8 cellular contexts compared by ENCODE assay signal in the genomic region with DNA sequence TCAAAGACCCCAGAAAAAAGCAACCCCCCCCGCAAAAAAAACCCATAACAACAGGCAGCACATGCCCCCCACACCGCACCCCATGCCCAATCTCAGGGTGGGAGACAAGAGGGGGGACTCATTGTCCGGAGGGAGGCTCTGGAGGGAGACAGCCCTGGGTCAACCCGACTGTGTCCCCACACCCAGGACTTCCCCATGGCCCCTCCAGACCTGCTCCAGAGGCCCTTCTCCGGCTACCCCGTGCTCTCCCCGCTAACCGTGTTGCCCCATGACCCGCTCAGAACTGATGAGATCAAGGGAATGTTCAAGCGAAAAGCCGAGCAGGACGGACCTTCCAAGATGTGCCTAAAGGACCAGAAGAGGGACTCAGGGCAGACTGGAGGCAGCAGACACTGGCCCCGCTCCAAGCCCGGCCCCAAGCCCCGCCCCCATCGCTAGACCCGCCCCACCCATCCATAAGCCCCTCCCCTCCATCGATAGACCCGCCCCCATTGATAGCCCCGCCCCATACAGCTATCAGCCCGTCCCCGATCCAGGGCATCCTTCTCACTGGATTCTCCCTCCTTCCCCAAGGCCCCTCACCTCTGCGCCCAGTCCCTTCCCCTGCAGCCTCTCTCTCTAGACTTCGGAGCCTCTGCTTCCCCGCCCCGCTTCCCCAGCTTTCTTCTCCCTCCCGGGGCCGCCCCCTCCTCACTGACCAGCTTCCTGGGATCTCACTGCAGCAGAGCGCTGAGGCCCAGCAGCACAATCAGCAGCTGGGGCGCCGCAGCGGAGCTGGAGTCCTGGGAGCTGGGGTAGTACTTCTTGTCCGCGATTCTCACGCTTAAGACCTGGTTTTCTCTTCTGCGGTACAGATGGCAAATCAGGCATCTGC. TPM values are rescaled to one million over a fixed set of nuclear protein-coding genes. Genes with fewer than 3 reads are reported as not detected.
DNase-seq lines count a peak whose midpoint lies in the region; ATAC-seq, FAIRE-seq and TF ChIP-seq lines count a peak whose summit lies in the region.

No MANE protein-coding gene starts in this region.

- no peaks in the 10 kb centered on the region for H3K9me3 ChIP-seq in esophagus muscularis mucosa

- 47% methylated on average over 24 of the region's 36 CpGs for WGBS in esophagus muscularis mucosa

- H3K4me3 Mint-ChIP-seq in activated CD4-positive, alpha-beta T cell treated with anti-CD3 and anti-CD28 coated beads, Interleukin-2, amount 10 ng/mL, durations not matched to agents 24 days and 14 days, result peak overlapping the region; percentile 97

- peaks cover 34% of the 10 kb centered on the region for H3K36me3 Mint-ChIP-seq in activated CD4-positive, alpha-beta T cell treated with anti-CD3 and anti-CD28 coated beads, Interleukin-2, amount 10 ng/mL, durations not matched to agents 24 days and 14 days (ENCODE audit: low read depth)

- FAIRE-seq in D721Med (lab: Jason Lieb, UNC), result no peak

- DNase-seq in activated T-cell treated with anti-CD3 and anti-CD28 coated beads for 1 hour (ENCODE audit: low read depth) (peak; percentile 51), activated T-cell treated with anti-CD3 and anti-CD28 coated beads for 4 hours (no peak), esophagus muscularis mucosa (ENCODE audit: extremely low spot score) (no peak), D721Med (ENCODE audit: insufficient read length, low spot score) (no peak)
- peak; percentile 80 for DNase-seq in activated CD4-positive, alpha-beta T cell treated with anti-CD3 and anti-CD28 coated beads, Interleukin-2, amount 10 ng/mL, durations not matched to agents 24 days and 14 days
- peak; percentile 59 for DNase-seq in stimulated activated CD4-positive, alpha-beta T cell treated with anti-CD3 and anti-CD28 coated beads, Interleukin-2, amount 100 ng/mL, for 24 hours

- no peak for TF ChIP-seq POLR2A in esophagus muscularis mucosa (IDR thresholded peaks at IDR 0.05; ENCODE audit: low read depth)

- no peak for TF ChIP-seq EP300 in esophagus muscularis mucosa (IDR thresholded peaks at IDR 0.05)

- intact Hi-C loops in activated CD4-positive, alpha-beta T cell treated with anti-CD3 and anti-CD28 coated beads, Interleukin-2, amount 10 ng/mL, durations not matched to agents 24 days and 14 days (cut with micrococcal nuclease), result loop anchor here (1.0 kb wide), 1 partner anchor 8 kb away; no protein-coding TSS in a partner anchor
- intact Hi-C loops in esophagus muscularis mucosa (cut with DNase I), result no loop called here

- no peak for ATAC-seq in HG02884 (IDR thresholded peaks at IDR 0.05; ENCODE audit: unreplicated experiment)
- no peak for ATAC-seq in HG03196 (IDR thresholded peaks at IDR 0.05; ENCODE audit: unreplicated experiment)

- peaks cover 0 to 40% (median 2%) of the 10 kb centered on the region in 4 donors for H3K27me3 ChIP-seq in esophagus muscularis mucosa

- peaks cover 11 to 40% (median 27%) of the 10 kb centered on the region in 4 donors for H3K4me1 ChIP-seq in esophagus muscularis mucosa

- no peaks in the 10 kb centered on the region for H3K9me3 Mint-ChIP-seq in activated CD4-positive, alpha-beta T cell treated with anti-CD3 and anti-CD28 coated beads, Interleukin-2, amount 10 ng/mL, durations not matched to agents 24 days and 14 days

- H3K4me3 ChIP-seq in esophagus muscularis mucosa, result peak overlapping the region; percentile 43 to 56 (median 48)

- H3K36me3 ChIP-seq in esophagus muscularis mucosa, result peaks cover 0 to 13% (median 0%) of the 10 kb centered on the region in 4 donors

- peaks cover 33% of the 10 kb centered on the region for H3K4me1 Mint-ChIP-seq in activated CD4-positive, alpha-beta T cell treated with anti-CD3 and anti-CD28 coated beads, Interleukin-2, amount 10 ng/mL, durations not matched to agents 24 days and 14 days

- no peaks in the 10 kb centered on the region for H3K27me3 Mint-ChIP-seq in activated CD4-positive, alpha-beta T cell treated with anti-CD3 and anti-CD28 coated beads, Interleukin-2, amount 10 ng/mL, durations not matched to agents 24 days and 14 days

- H3K27ac Mint-ChIP-seq in activated CD4-positive, alpha-beta T cell treated with anti-CD3 and anti-CD28 coated beads, Interleukin-2, amount 10 ng/mL, durations not matched to agents 24 days and 14 days, result peak overlapping the region; percentile 90

- H3K27ac ChIP-seq in esophagus muscularis mucosa (replicated peaks in 1 of 4), result peak overlapping the region in 2 of 4 donors; percentile 3 to 71

- TF ChIP-seq CTCF in esophagus muscularis mucosa (IDR thresholded peaks at IDR 0.05), result no peak
- no peak for TF ChIP-seq CTCF in D721Med (IDR thresholded peaks at IDR 0.05; ENCODE audit: insufficient read depth, missing control alignments)

RNA-seq across cellular contexts. Expression of a gene that starts 2.2 kb away (rescaled TPM):
- total RNA-seq in activated CD4-positive, alpha-beta T cell treated with anti-CD3 and anti-CD28 coated beads, Interleukin-2, amount 10 ng/mL, durations not matched to agents 24 days and 14 days, result 151 and 153 TPM in 2 replicates
- 10 to 100 TPM; 25.3 to 59.7 (median 51.0) TPM for total RNA-seq in esophagus muscularis mucosa

RNA-seq across cellular contexts. Expression of a gene that starts 9.2 kb away (rescaled TPM):
- total RNA-seq in activated CD4-positive, alpha-beta T cell treated with anti-CD3 and anti-CD28 coated beads, Interleukin-2, amount 10 ng/mL, durations not matched to agents 24 days and 14 days, result 2.6 and 3.1 TPM in 2 replicates
- not detected for total RNA-seq in esophagus muscularis mucosa

RNA-seq across cellular contexts. Expression of a gene that starts 16.6 kb away (rescaled TPM):
- 40.3 and 45.8 TPM in 2 replicates for total RNA-seq in activated CD4-positive, alpha-beta T cell treated with anti-CD3 and anti-CD28 coated beads, Interleukin-2, amount 10 ng/mL, durations not matched to agents 24 days and 14 days
- total RNA-seq in esophagus muscularis mucosa, result 10 to 100 TPM; 24.5 to 66.1 (median 56.1) TPM

RNA-seq across cellular contexts. Expression of a gene that starts 26.1 kb away (rescaled TPM):
- not detected in 2 replicates for total RNA-seq in activated CD4-positive, alpha-beta T cell treated with anti-CD3 and anti-CD28 coated beads, Interleukin-2, amount 10 ng/mL, durations not matched to agents 24 days and 14 days
- total RNA-seq in esophagus muscularis mucosa, result 100 to 1,000 TPM in 3 of 4 donors, 10 to 100 TPM in 1; 37.4 to 155 (median 117) TPM

RNA-seq across cellular contexts. Expression of a gene that starts 45.2 kb away (rescaled TPM):
- not detected in 2 replicates for total RNA-seq in activated CD4-positive, alpha-beta T cell treated with anti-CD3 and anti-CD28 coated beads, Interleukin-2, amount 10 ng/mL, durations not matched to agents 24 days and 14 days
- total RNA-seq in esophagus muscularis mucosa, result under 1 TPM in 2 of 4 donors, not detected in 2; 0.26 to 0.75 TPM

Comparison
In these comparisons a context has a peak if more than half of its experiments do, and no peak if none do; other contexts are left out.
1. DNase-seq: peak in activated T-cell treated with anti-CD3 and anti-CD28 coated beads for 1 hour (single experiment), activated CD4-positive, alpha-beta T cell treated with anti-CD3 and anti-CD28 coated beads, Interleukin-2, amount 10 ng/mL, durations not matched to agents 24 days and 14 days (single experiment) and stimulated activated CD4-positive, alpha-beta T cell treated with anti-CD3 and anti-CD28 coated beads, Interleukin-2, amount 100 ng/mL, for 24 hours (2 of 2); none in activated T-cell treated with anti-CD3 and anti-CD28 coated beads for 4 hours (single experiment), esophagus muscularis mucosa (single experiment) and D721Med (single experiment).